ENCODE assay signal across 2 cellular contexts in the genomic region with DNA sequence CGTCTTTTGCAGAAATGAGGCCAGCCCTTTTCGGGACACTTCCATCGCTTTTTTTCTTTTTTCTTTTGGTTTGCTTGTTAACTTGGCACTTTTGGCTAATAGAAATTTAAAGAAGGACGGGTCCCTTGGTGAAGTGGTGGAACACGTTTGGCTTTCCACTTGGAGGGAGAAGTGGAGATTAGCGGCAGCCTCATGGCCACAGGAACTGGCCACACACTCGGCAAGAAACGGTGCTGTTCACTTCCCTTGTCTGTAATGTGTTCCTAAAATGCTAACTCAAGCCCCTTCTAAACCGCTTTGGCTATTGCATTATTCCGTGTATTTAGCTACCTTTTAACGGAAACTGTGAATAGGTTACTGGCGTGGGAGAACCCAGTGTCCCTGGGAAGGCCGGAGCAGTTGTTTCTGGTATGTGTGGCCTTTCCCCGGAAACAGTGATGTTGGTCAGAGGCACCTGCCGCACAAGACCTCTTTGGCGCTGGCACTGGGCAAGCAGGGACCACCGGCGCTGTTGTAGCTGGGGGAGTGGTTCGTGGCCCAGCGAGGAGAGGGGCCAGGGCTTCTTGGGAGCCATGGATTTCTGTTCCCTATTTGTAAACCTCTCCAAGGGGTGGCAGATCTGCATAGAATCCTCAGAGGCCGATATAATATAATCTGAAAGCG.
TF ChIP-seq lines count a peak whose summit lies in the region.

No MANE protein-coding gene starts in this region.

TF ChIP-seq in SK-N-SH, 30 proteins besides CTCF, POLR2A, EP300 and RAD21 (continued from another document):
- TF ChIP-seq, protein P1, sequence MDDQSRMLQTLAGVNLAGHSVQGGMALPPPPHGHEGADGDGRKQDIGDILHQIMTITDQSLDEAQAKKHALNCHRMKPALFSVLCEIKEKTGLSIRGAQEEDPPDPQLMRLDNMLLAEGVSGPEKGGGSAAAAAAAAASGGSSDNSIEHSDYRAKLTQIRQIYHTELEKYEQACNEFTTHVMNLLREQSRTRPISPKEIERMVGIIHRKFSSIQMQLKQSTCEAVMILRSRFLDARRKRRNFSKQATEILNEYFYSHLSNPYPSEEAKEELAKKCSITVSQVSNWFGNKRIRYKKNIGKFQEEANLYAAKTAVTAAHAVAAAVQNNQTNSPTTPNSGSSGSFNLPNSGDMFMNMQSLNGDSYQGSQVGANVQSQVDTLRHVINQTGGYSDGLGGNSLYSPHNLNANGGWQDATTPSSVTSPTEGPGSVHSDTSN (IDR thresholded peaks at IDR 0.05) = no peak

TF ChIP-seq in SK-N-SH treated with all-trans-retinoic acid at 6 μM for 48 hours, 23 proteins besides CTCF, POLR2A, EP300 and RAD21 (continued from another document):
- TF ChIP-seq SNAI2 (CRISPR knock-in tag; IDR thresholded peaks at IDR 0.05) (no peak), ZFP3 (CRISPR knock-in tag; IDR thresholded peaks at IDR 0.05) (no peak), ZNF8 (CRISPR knock-in tag; IDR thresholded peaks at IDR 0.05) (no peak), ISL1 (CRISPR knock-in tag; IDR thresholded peaks at IDR 0.05) (no peak), ZNF70 (CRISPR knock-in tag; IDR thresholded peaks at IDR 0.05) (no peak), CSDC2 (CRISPR knock-in tag; IDR thresholded peaks at IDR 0.05) (no peak), RARB (CRISPR knock-in tag; IDR thresholded peaks at IDR 0.05) (no peak), OSR1 (CRISPR knock-in tag; IDR thresholded peaks at IDR 0.05) (no peak), ZFP30 (CRISPR knock-in tag; IDR thresholded peaks at IDR 0.05) (no peak), BACH2 (CRISPR knock-in tag; IDR thresholded peaks at IDR 0.05; ENCODE audit: borderline replicate concordance) (no peak)
- TF ChIP-seq, protein P2, sequence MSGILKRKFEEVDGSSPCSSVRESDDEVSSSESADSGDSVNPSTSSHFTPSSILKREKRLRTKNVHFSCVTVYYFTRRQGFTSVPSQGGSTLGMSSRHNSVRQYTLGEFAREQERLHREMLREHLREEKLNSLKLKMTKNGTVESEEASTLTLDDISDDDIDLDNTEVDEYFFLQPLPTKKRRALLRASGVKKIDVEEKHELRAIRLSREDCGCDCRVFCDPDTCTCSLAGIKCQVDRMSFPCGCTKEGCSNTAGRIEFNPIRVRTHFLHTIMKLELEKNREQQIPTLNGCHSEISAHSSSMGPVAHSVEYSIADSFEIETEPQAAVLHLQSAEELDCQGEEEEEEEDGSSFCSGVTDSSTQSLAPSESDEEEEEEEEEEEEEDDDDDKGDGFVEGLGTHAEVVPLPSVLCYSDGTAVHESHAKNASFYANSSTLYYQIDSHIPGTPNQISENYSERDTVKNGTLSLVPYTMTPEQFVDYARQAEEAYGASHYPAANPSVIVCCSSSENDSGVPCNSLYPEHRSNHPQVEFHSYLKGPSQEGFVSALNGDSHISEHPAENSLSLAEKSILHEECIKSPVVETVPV (CRISPR knock-in tag; IDR thresholded peaks at IDR 0.05) = no peak
- TF ChIP-seq, protein P3, sequence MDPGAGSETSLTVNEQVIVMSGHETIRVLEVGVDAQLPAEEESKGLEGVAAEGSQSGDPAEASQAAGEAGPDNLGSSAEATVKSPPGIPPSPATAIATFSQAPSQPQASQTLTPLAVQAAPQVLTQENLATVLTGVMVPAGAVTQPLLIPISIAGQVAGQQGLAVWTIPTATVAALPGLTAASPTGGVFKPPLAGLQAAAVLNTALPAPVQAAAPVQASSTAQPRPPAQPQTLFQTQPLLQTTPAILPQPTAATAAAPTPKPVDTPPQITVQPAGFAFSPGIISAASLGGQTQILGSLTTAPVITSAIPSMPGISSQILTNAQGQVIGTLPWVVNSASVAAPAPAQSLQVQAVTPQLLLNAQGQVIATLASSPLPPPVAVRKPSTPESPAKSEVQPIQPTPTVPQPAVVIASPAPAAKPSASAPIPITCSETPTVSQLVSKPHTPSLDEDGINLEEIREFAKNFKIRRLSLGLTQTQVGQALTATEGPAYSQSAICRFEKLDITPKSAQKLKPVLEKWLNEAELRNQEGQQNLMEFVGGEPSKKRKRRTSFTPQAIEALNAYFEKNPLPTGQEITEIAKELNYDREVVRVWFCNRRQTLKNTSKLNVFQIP (CRISPR knock-in tag; IDR thresholded peaks at IDR 0.05; ENCODE audit: borderline replicate concordance, low read depth) = no peak
- TF ChIP-seq, protein P4, sequence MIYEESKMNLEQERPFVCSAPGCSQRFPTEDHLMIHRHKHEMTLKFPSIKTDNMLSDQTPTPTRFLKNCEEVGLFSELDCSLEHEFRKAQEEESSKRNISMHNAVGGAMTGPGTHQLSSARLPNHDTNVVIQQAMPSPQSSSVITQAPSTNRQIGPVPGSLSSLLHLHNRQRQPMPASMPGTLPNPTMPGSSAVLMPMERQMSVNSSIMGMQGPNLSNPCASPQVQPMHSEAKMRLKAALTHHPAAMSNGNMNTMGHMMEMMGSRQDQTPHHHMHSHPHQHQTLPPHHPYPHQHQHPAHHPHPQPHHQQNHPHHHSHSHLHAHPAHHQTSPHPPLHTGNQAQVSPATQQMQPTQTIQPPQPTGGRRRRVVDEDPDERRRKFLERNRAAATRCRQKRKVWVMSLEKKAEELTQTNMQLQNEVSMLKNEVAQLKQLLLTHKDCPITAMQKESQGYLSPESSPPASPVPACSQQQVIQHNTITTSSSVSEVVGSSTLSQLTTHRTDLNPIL (CRISPR knock-in tag; IDR thresholded peaks at IDR 0.05; ENCODE audit: low read depth) = no peak
- TF ChIP-seq, protein P5, sequence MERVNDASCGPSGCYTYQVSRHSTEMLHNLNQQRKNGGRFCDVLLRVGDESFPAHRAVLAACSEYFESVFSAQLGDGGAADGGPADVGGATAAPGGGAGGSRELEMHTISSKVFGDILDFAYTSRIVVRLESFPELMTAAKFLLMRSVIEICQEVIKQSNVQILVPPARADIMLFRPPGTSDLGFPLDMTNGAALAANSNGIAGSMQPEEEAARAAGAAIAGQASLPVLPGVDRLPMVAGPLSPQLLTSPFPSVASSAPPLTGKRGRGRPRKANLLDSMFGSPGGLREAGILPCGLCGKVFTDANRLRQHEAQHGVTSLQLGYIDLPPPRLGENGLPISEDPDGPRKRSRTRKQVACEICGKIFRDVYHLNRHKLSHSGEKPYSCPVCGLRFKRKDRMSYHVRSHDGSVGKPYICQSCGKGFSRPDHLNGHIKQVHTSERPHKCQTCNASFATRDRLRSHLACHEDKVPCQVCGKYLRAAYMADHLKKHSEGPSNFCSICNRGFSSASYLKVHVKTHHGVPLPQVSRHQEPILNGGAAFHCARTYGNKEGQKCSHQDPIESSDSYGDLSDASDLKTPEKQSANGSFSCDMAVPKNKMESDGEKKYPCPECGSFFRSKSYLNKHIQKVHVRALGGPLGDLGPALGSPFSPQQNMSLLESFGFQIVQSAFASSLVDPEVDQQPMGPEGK (CRISPR knock-in tag; IDR thresholded peaks at IDR 0.05; ENCODE audit: borderline replicate concordance) = no peak
- TF ChIP-seq, protein P6, sequence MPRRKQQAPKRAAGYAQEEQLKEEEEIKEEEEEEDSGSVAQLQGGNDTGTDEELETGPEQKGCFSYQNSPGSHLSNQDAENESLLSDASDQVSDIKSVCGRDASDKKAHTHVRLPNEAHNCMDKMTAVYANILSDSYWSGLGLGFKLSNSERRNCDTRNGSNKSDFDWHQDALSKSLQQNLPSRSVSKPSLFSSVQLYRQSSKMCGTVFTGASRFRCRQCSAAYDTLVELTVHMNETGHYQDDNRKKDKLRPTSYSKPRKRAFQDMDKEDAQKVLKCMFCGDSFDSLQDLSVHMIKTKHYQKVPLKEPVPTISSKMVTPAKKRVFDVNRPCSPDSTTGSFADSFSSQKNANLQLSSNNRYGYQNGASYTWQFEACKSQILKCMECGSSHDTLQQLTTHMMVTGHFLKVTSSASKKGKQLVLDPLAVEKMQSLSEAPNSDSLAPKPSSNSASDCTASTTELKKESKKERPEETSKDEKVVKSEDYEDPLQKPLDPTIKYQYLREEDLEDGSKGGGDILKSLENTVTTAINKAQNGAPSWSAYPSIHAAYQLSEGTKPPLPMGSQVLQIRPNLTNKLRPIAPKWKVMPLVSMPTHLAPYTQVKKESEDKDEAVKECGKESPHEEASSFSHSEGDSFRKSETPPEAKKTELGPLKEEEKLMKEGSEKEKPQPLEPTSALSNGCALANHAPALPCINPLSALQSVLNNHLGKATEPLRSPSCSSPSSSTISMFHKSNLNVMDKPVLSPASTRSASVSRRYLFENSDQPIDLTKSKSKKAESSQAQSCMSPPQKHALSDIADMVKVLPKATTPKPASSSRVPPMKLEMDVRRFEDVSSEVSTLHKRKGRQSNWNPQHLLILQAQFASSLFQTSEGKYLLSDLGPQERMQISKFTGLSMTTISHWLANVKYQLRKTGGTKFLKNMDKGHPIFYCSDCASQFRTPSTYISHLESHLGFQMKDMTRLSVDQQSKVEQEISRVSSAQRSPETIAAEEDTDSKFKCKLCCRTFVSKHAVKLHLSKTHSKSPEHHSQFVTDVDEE (CRISPR knock-in tag; IDR thresholded peaks at IDR 0.05) = no peak
